In genomic region chr19:50327461-50328256, GRCh38 we compare ENCODE assay signal across 10 cellular contexts. TPM values are rescaled to one million over a fixed set of nuclear protein-coding genes. Genes with fewer than 3 reads are reported as not detected.
DNase-seq lines count a peak whose midpoint lies in the region; ATAC-seq and TF ChIP-seq lines count a peak whose summit lies in the region.
"Had no signal": no experiment of that assay in that cellular context is flagged by ENCODE, and none has a peak within 500 bp of the region (broad histone marks: within the 10 kb centered on the region; RNA-seq: fewer than 3 reads in every experiment).

No MANE protein-coding gene starts in this region.

- no peaks in the 10 kb centered on the region for H3K9me3 Mint-ChIP-seq in activated T-cell treated with anti-CD3 and anti-CD28 coated beads, Interleukin-2, amount 50 U/mL, for 4 hours
- H3K9me3 Mint-ChIP-seq in T-cell, result peaks cover 3 to 10% (median 5%) of the 10 kb centered on the region in 3 donors

- peaks cover 48% of the 10 kb centered on the region for H3K4me1 Mint-ChIP-seq in activated T-cell treated with anti-CD3 and anti-CD28 coated beads, Interleukin-2, amount 50 U/mL, for 4 hours (ENCODE audit: low read depth)
- peaks cover 45 to 62% (median 47%) of the 10 kb centered on the region in 3 donors for H3K4me1 Mint-ChIP-seq in T-cell

- H3K4me1 ChIP-seq in iPS-18a (ENCODE audit: control insufficient read depth, low read depth, low read length), result peaks cover 21% of the 10 kb centered on the region
- peaks cover 68% of the 10 kb centered on the region for H3K4me1 ChIP-seq in suprapubic skin

- H3K4me3 ChIP-seq in iPS-18a (ENCODE audit: low read length) (peak overlapping the region; percentile 53), suprapubic skin (peak overlapping the region; percentile 43)

- TF ChIP-seq CTCF in suprapubic skin (IDR thresholded peaks at IDR 0.05), result no peak

- no peak overlapping the region for H3K9ac ChIP-seq in iPS-18a (ENCODE audit: low read length)

- H3K9me3 ChIP-seq in iPS-18a (ENCODE audit: control insufficient read depth, low read depth, low read length), result no peaks in the 10 kb centered on the region
- H3K9me3 ChIP-seq in suprapubic skin, result no peaks in the 10 kb centered on the region

- H3K27me3 Mint-ChIP-seq in activated T-cell treated with anti-CD3 and anti-CD28 coated beads, Interleukin-2, amount 50 U/mL, for 4 hours (ENCODE audit: low read depth), result peaks cover 56% of the 10 kb centered on the region
- peaks cover 49 to 56% of the 10 kb centered on the region in 2 donors for H3K27me3 Mint-ChIP-seq in T-cell

- H3K27ac ChIP-seq in iPS-18a (ENCODE audit: low read length), result no peak overlapping the region
- H3K27ac ChIP-seq in suprapubic skin, result no peak overlapping the region

- no peaks in the 10 kb centered on the region for H3K36me3 Mint-ChIP-seq in activated T-cell treated with anti-CD3 and anti-CD28 coated beads, Interleukin-2, amount 50 U/mL, for 4 hours (ENCODE audit: insufficient read depth)
- peaks cover 4% of the 10 kb centered on the region for H3K36me3 Mint-ChIP-seq in T-cell

- ATAC-seq in activated T-cell treated with anti-CD3 and anti-CD28 coated beads, Interleukin-2, amount 50 U/mL, for 4 hours, result no peak
- no peak for ATAC-seq in T-cell (replicated peaks in 1 of 4)
- no peak for ATAC-seq in HG03135 (IDR thresholded peaks at IDR 0.05; ENCODE audit: unreplicated experiment)
- ATAC-seq in GM19035 (IDR thresholded peaks at IDR 0.05; ENCODE audit: unreplicated experiment), result no peak

- H3K4me3 Mint-ChIP-seq in activated T-cell treated with anti-CD3 and anti-CD28 coated beads, Interleukin-2, amount 50 U/mL, for 4 hours, result peak overlapping the region; percentile 65
- peak overlapping the region; percentile 28 to 70 (median 54) for H3K4me3 Mint-ChIP-seq in T-cell

- H3K27ac Mint-ChIP-seq in T-cell, result peak overlapping the region in 1 of 2 donors; percentile 59

- WGBS in suprapubic skin, result 16% methylated on average over 24 of the region's 25 CpGs

- DNase-seq in activated T-cell treated with anti-CD3 and anti-CD28 coated beads, Interleukin-2, amount 50 U/mL, for 4 hours, result no peak
- no peak for DNase-seq in activated T-cell treated with anti-CD3 and anti-CD28 coated beads, Interleukin-2, amount 50 U/mL, for 1 hour
- no peak for DNase-seq in T-cell
- DNase-seq in suprapubic skin (ENCODE audit: low spot score in 2 of 2), result no peak
- DNase-seq in erythroblast (lab: John Stamatoyannopoulos, UW), result no peak
- DNase-seq: NCI-H2227 treated with DMSO at 0.1 percent for 48 hours, small intestine had no signal

- H3K36me3 ChIP-seq in iPS-18a (ENCODE audit: control insufficient read depth, low read depth, low read length) (peaks cover 6% of the 10 kb centered on the region), suprapubic skin (no peaks in the 10 kb centered on the region)

- no peak for TF ChIP-seq EP300 in suprapubic skin (IDR thresholded peaks at IDR 0.05)

- POLR2A ChIA-PET in T-cell (lab: Charles Lee), result no interaction called here

- CTCF ChIA-PET in T-cell (lab: Charles Lee), result no interaction called here

- peaks cover 24% of the 10 kb centered on the region for H3K27me3 ChIP-seq in iPS-18a (ENCODE audit: control insufficient read depth, insufficient read depth, low read length)
- H3K27me3 ChIP-seq in suprapubic skin, result peaks cover 65% of the 10 kb centered on the region

- no peak for TF ChIP-seq POLR2A in suprapubic skin (IDR thresholded peaks at IDR 0.05)
- no peak for TF ChIP-seq POLR2A in erythroblast (IDR thresholded peaks at IDR 0.05; ENCODE audit: low read length)

RNA-seq across cellular contexts. Expression of gene KCNC3, which starts 1.5 kb away (rescaled TPM):
- total RNA-seq in activated T-cell treated with anti-CD3 and anti-CD28 coated beads, Interleukin-2, amount 50 U/mL, for 4 hours, result 1 to 10 TPM; 4.1 to 5.6 (median 4.6) TPM
- total RNA-seq in T-cell (1 to 10 TPM in 4 of 5 donors, under 1 TPM in 1; 0.75 to 4.3 (median 1.5) TPM), suprapubic skin (1 to 10 TPM; 1.5 to 3.1 (median 1.7) TPM)

RNA-seq across cellular contexts. Expression of gene NAPSA, which starts 37.8 kb away (rescaled TPM):
- 10 to 100 TPM in 2 of 3 donors, 1 to 10 TPM in 1; 9.1 to 21.1 (median 10.4) TPM for total RNA-seq in activated T-cell treated with anti-CD3 and anti-CD28 coated beads, Interleukin-2, amount 50 U/mL, for 4 hours
- total RNA-seq in T-cell, result 1 to 10 TPM; 2.6 to 7.1 (median 3.0) TPM
- total RNA-seq in suprapubic skin, result 1 to 10 TPM in 3 of 4 donors, not detected in 1; 1.7 to 3.7 (median 3.5) TPM

RNA-seq across cellular contexts. Expression of gene NR1H2, which starts 48.6 kb away (rescaled TPM):
- total RNA-seq in activated T-cell treated with anti-CD3 and anti-CD28 coated beads, Interleukin-2, amount 50 U/mL, for 4 hours, result 100 to 1,000 TPM; 106 to 107 (median 106) TPM
- total RNA-seq in T-cell, result 100 to 1,000 TPM; 109 to 236 (median 117) TPM
- 10 to 100 TPM; 80.6 to 94.7 (median 88.9) TPM for total RNA-seq in suprapubic skin

RNA-seq across cellular contexts. Expression of gene POLD1, which starts 56.5 kb away (rescaled TPM):
- total RNA-seq in activated T-cell treated with anti-CD3 and anti-CD28 coated beads, Interleukin-2, amount 50 U/mL, for 4 hours, result 100 to 1,000 TPM; 182 to 246 (median 214) TPM
- total RNA-seq in T-cell, result 10 to 100 TPM; 32.9 to 67.1 (median 54.0) TPM
- 10 to 100 TPM; 17.2 to 26.9 (median 21.5) TPM for total RNA-seq in suprapubic skin
